1 cellular context compared by ENCODE assay signal in genomic region chr20:57389695-57390603, GRCh38.
TF ChIP-seq lines count a peak whose summit lies in the region.

No MANE protein-coding gene starts in this region.

TF ChIP-seq in K562, 482 proteins besides CTCF, POLR2A, EP300 and RAD21 (continued from another document and continues in another):
- TF ChIP-seq, protein P1, sequence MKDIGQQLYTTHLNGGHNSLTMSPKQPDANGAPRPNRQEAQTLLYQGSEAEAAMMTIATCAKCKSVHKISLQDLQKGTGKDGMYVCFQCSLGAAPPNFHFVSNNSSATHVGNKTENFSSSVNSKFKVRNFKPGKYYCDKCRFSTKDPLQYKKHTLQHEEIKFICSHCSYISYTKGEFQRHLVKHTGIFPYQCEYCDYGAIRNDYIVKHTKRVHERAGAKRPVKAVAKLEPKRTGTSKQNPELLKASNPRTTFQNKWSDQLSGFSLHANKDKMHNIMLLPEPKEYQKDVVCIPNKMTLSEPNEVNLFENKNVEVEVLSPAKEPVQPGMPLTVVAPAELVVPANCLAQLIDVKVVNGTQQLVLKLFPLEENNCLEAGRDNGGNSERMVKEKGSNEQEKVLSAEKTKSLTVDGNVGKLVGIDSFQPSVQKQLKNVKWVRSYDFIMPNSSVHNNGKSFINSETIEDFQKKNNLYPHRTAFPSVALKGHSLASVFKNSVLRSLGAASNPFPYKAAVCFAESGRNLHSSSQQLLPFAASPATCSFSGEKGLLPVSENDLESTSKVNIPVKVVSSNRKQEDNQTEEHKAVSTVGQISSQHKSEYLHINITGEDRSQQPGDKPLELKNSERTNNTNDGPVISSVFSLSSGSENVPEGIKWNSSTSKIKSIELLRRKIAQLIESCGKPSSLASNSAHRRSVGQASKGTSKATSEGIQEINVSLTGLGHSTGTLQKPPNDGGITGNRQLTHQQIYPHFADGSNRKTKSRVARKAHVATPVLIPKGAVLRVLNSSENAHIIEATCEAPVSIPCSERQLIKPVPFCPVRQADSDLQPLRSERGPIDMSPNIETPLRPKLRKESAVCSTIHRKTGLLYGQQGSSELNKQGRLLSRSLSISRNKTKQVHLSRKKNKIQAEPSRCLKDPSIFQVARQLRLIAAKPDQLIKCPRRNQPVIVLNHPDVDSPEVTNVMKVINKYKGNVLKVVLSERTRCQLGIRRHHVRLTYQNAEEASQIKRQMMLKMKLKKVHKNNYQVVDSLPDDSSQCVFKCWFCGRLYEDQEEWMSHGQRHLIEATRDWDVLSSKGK (CRISPR knock-in tag; IDR thresholded peaks at IDR 0.05): no peak
- TF ChIP-seq, protein P2, sequence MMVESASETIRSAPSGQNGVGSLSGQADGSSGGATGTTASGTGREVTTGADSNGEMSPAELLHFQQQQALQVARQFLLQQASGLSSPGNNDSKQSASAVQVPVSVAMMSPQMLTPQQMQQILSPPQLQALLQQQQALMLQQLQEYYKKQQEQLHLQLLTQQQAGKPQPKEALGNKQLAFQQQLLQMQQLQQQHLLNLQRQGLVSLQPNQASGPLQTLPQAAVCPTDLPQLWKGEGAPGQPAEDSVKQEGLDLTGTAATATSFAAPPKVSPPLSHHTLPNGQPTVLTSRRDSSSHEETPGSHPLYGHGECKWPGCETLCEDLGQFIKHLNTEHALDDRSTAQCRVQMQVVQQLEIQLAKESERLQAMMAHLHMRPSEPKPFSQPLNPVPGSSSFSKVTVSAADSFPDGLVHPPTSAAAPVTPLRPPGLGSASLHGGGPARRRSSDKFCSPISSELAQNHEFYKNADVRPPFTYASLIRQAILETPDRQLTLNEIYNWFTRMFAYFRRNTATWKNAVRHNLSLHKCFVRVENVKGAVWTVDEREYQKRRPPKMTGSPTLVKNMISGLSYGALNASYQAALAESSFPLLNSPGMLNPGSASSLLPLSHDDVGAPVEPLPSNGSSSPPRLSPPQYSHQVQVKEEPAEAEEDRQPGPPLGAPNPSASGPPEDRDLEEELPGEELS (CRISPR knock-in tag; IDR thresholded peaks at IDR 0.05; ENCODE audit: borderline replicate concordance): no peak
- TF ChIP-seq ILK (tag; IDR thresholded peaks at IDR 0.05; ENCODE audit: borderline replicate concordance, low read depth) (no peak), KLF6 (CRISPR knock-in tag; IDR thresholded peaks at IDR 0.05; ENCODE audit: borderline replicate concordance) (no peak), SRSF1 (IDR thresholded peaks at IDR 0.05; ENCODE audit: low read depth, low read length) (no peak), ZBTB1 (CRISPR knock-in tag; IDR thresholded peaks at IDR 0.05; ENCODE audit: borderline replicate concordance, low read depth) (no peak), LARP7 (IDR thresholded peaks at IDR 0.05) (0 out of 2 replicates have a peak, but pooled peaks have one; percentile 48), SOX6 (IDR thresholded peaks at IDR 0.05) (no peak), ZNF444 (CRISPR knock-in tag; IDR thresholded peaks at IDR 0.05) (0 out of 2 replicates have a peak, but pooled peaks have one; percentile 40), ETV6 (IDR thresholded peaks at IDR 0.05; ENCODE audit: borderline replicate concordance in 1 of 2, low read depth in 2 of 2, low read length in 1 of 2) (0 out of 4 replicates have a peak, but pooled peaks of 1 of the 2 experiments have one; percentile 9), ETV6 (CRISPR knock-in tag; IDR thresholded peaks at IDR 0.05; ENCODE audit: borderline replicate concordance) (no peak), BRF2 (IDR thresholded peaks at IDR 0.05; ENCODE audit: borderline replicate concordance, insufficient read depth, insufficient read length) (no peak), MECOM (CRISPR knock-in tag; IDR thresholded peaks at IDR 0.05) (no peak), RNF219 (CRISPR knock-in tag; IDR thresholded peaks at IDR 0.05) (no peak), NR1H2 (CRISPR knock-in tag; IDR thresholded peaks at IDR 0.05) (no peak), ATF4 (CRISPR knock-in tag; IDR thresholded peaks at IDR 0.05) (peak; percentile 42; the same call in 1 of the 2 replicates), FOS (IDR thresholded peaks at IDR 0.05; ENCODE audit: extremely low read depth, insufficient read length) (no peak), SMAD1 (IDR thresholded peaks at IDR 0.05; ENCODE audit: low read depth, low read length, partially characterized antibody) (no peak), XRCC3 (IDR thresholded peaks at IDR 0.05) (no peak), TAL1 (IDR thresholded peaks at IDR 0.05) (no peak), ZNF780A (CRISPR knock-in tag; IDR thresholded peaks at IDR 0.05) (no peak), EP400 (IDR thresholded peaks at IDR 0.05) (peak; percentile 86; the same call in 1 of the 2 replicates), OTX1 (CRISPR knock-in tag; IDR thresholded peaks at IDR 0.05) (no peak; the same call in none of the 2 replicates), U2AF2 (optimal IDR thresholded peaks at IDR 0.05; ENCODE audit: low read depth, low read length) (no peak), ZSCAN29 (IDR thresholded peaks at IDR 0.05) (no peak), FOSL1 (tag; conservative IDR thresholded peaks at IDR 0.05) (no peak), PTBP1 (IDR thresholded peaks at IDR 0.05; ENCODE audit: low read depth, low read length) (0 out of 2 replicates have a peak, but pooled peaks have one; percentile 11), ZNF766 (CRISPR knock-in tag; conservative IDR thresholded peaks at IDR 0.05) (0 out of 2 replicates have a peak, but pooled peaks have one; percentile 4), NR2F6 (CRISPR knock-in tag; IDR thresholded peaks at IDR 0.05) (peak; percentile 66; the same call in 1 of the 2 replicates), POLR3A (IDR thresholded peaks at IDR 0.05; ENCODE audit: borderline replicate concordance, extremely low read depth, insufficient read depth, insufficient read length) (no peak), DMBX1 (CRISPR knock-in tag; IDR thresholded peaks at IDR 0.05; ENCODE audit: borderline replicate concordance) (no peak), RBFOX2 (IDR thresholded peaks at IDR 0.05; ENCODE audit: low read depth, low read length) (peak; percentile 86), FOXP1 (CRISPR knock-in tag; IDR thresholded peaks at IDR 0.05) (peak; percentile 60), MEIS2 (IDR thresholded peaks at IDR 0.05; ENCODE audit: partially characterized antibody) (no peak), ZNF586 (CRISPR knock-in tag; conservative IDR thresholded peaks at IDR 0.05) (no peak), MAFK (IDR thresholded peaks at IDR 0.05; ENCODE audit: low read length) (no peak), MAZ (CRISPR knock-in tag; conservative IDR thresholded peaks at IDR 0.05 in 1 of 2, IDR thresholded peaks at IDR 0.05 in 1 of 2) (peak in 1 of 2 experiments; percentile 42; a peak in 2 of 4 replicates), ZNF12 (CRISPR knock-in tag; IDR thresholded peaks at IDR 0.05) (no peak), PHF21A (IDR thresholded peaks at IDR 0.05; ENCODE audit: borderline replicate concordance, low read depth) (no peak)
- TF ChIP-seq, protein P3, sequence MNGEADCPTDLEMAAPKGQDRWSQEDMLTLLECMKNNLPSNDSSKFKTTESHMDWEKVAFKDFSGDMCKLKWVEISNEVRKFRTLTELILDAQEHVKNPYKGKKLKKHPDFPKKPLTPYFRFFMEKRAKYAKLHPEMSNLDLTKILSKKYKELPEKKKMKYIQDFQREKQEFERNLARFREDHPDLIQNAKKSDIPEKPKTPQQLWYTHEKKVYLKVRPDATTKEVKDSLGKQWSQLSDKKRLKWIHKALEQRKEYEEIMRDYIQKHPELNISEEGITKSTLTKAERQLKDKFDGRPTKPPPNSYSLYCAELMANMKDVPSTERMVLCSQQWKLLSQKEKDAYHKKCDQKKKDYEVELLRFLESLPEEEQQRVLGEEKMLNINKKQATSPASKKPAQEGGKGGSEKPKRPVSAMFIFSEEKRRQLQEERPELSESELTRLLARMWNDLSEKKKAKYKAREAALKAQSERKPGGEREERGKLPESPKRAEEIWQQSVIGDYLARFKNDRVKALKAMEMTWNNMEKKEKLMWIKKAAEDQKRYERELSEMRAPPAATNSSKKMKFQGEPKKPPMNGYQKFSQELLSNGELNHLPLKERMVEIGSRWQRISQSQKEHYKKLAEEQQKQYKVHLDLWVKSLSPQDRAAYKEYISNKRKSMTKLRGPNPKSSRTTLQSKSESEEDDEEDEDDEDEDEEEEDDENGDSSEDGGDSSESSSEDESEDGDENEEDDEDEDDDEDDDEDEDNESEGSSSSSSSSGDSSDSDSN (IDR thresholded peaks at IDR 0.05; ENCODE audit: borderline replicate concordance in 1 of 2, low read depth in 2 of 2, low read length in 2 of 2): no peak; a peak in 1 of 4 replicates
- TF ChIP-seq, protein P4, sequence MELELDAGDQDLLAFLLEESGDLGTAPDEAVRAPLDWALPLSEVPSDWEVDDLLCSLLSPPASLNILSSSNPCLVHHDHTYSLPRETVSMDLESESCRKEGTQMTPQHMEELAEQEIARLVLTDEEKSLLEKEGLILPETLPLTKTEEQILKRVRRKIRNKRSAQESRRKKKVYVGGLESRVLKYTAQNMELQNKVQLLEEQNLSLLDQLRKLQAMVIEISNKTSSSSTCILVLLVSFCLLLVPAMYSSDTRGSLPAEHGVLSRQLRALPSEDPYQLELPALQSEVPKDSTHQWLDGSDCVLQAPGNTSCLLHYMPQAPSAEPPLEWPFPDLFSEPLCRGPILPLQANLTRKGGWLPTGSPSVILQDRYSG (tag; conservative IDR thresholded peaks at IDR 0.05; ENCODE audit: low read depth): peak; percentile 77
- TF ChIP-seq, protein P5, sequence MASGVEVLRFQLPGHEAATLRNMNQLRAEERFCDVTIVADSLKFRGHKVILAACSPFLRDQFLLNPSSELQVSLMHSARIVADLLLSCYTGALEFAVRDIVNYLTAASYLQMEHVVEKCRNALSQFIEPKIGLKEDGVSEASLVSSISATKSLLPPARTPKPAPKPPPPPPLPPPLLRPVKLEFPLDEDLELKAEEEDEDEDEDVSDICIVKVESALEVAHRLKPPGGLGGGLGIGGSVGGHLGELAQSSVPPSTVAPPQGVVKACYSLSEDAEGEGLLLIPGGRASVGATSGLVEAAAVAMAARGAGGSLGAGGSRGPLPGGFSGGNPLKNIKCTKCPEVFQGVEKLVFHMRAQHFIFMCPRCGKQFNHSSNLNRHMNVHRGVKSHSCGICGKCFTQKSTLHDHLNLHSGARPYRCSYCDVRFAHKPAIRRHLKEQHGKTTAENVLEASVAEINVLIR (CRISPR knock-in tag; IDR thresholded peaks at IDR 0.05): 0 out of 2 replicates have a peak, but pooled peaks have one; percentile 5
- TF ChIP-seq, protein P6, sequence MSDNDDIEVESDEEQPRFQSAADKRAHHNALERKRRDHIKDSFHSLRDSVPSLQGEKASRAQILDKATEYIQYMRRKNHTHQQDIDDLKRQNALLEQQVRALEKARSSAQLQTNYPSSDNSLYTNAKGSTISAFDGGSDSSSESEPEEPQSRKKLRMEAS (CRISPR knock-in tag; IDR thresholded peaks at IDR 0.05): peak; percentile 88
- TF ChIP-seq, protein P7, sequence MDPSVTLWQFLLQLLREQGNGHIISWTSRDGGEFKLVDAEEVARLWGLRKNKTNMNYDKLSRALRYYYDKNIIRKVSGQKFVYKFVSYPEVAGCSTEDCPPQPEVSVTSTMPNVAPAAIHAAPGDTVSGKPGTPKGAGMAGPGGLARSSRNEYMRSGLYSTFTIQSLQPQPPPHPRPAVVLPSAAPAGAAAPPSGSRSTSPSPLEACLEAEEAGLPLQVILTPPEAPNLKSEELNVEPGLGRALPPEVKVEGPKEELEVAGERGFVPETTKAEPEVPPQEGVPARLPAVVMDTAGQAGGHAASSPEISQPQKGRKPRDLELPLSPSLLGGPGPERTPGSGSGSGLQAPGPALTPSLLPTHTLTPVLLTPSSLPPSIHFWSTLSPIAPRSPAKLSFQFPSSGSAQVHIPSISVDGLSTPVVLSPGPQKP (CRISPR knock-in tag; IDR thresholded peaks at IDR 0.05): no peak
